Comparison of ENCODE assay signal across 8 cellular contexts in genomic region chr7:92813390-92814024, GRCh38. TPM values are rescaled to one million over a fixed set of nuclear protein-coding genes. Genes with fewer than 3 reads are reported as not detected.
A peak's percentile ranks its signal among the peaks of the same experiment; 100 is the strongest.
DNase-seq lines count a peak whose midpoint lies in the region; ATAC-seq and TF ChIP-seq lines count a peak whose summit lies in the region.

No MANE protein-coding gene starts in this region.

- peaks cover 0 to 12% (median 8%) of the 10 kb centered on the region in 8 donors for H3K9me3 Mint-ChIP-seq in CD4-positive, alpha-beta memory T cell
- H3K9me3 Mint-ChIP-seq in activated CD4-positive, alpha-beta memory T cell treated with anti-CD3 and anti-CD28 coated beads for 36 hours = peaks cover 7% of the 10 kb centered on the region

- peaks cover 44 to 69% (median 55%) of the 10 kb centered on the region in 4 donors for H3K4me1 Mint-ChIP-seq in CD4-positive, alpha-beta memory T cell
- H3K4me1 Mint-ChIP-seq in activated CD4-positive, alpha-beta memory T cell treated with anti-CD3 and anti-CD28 coated beads for 36 hours (ENCODE audit: low read depth) = peaks cover 87% of the 10 kb centered on the region

- peaks cover 54% of the 10 kb centered on the region for H3K4me1 ChIP-seq in CD4-positive, alpha-beta memory T cell (ENCODE audit: insufficient read depth, low read length)
- peaks cover 21% of the 10 kb centered on the region for H3K4me1 ChIP-seq in parathyroid adenoma

- peaks cover 9% of the 10 kb centered on the region in 2 donors for H3K36me3 Mint-ChIP-seq in CD4-positive, alpha-beta memory T cell
- peaks cover 23% of the 10 kb centered on the region for H3K36me3 Mint-ChIP-seq in activated CD4-positive, alpha-beta memory T cell treated with anti-CD3 and anti-CD28 coated beads for 36 hours

- no peaks in the 10 kb centered on the region for H3K27me3 ChIP-seq in CD4-positive, alpha-beta memory T cell (ENCODE audit: insufficient read depth, low read length)
- H3K27me3 ChIP-seq in parathyroid adenoma (ENCODE audit: control insufficient read depth, insufficient read depth, low read length) (no peaks in the 10 kb centered on the region), MG63 (no peaks in the 10 kb centered on the region)

- H2AFZ ChIP-seq in parathyroid adenoma = no peak overlapping the region

- H3K27ac Mint-ChIP-seq in CD4-positive, alpha-beta memory T cell = peak overlapping the region; percentile 9 to 82 (median 71)
- H3K27ac Mint-ChIP-seq in activated CD4-positive, alpha-beta memory T cell treated with anti-CD3 and anti-CD28 coated beads for 36 hours = peak overlapping the region; percentile 92

- no peaks in the 10 kb centered on the region for H3K27me3 Mint-ChIP-seq in CD4-positive, alpha-beta memory T cell
- H3K27me3 Mint-ChIP-seq in activated CD4-positive, alpha-beta memory T cell treated with anti-CD3 and anti-CD28 coated beads for 36 hours = no peaks in the 10 kb centered on the region

- DNase-seq in CD4-positive, alpha-beta memory T cell = peak in 3 of 5 donors; percentile 19 to 47 (median 28)
- no peak for DNase-seq in activated CD4-positive, alpha-beta memory T cell treated with anti-CD3 and anti-CD28 coated beads for 36 hours
- DNase-seq in Right ventricle myocardium superior (no peak), MG63 (no peak), cerebellar cortex (ENCODE audit: low spot score) (no peak)

- H3K4me3 Mint-ChIP-seq in CD4-positive, alpha-beta memory T cell = peak overlapping the region in 7 of 8 donors; percentile 41 to 72 (median 46)
- peak overlapping the region; percentile 9 for H3K4me3 Mint-ChIP-seq in activated CD4-positive, alpha-beta memory T cell treated with anti-CD3 and anti-CD28 coated beads for 36 hours

- peaks cover 48% of the 10 kb centered on the region for H3K79me2 ChIP-seq in parathyroid adenoma

- POLR2A ChIA-PET in CD4-positive, alpha-beta memory T cell (lab: Charles Lee; ENCODE audit: partially characterized antibody) = interaction anchor here (1.0 to 8.2 kb wide), 6 partner anchors 10 to 95 kb away, joined by 3 to 82 read pairs (median 4); partner anchors contain the start of gene CDK6
- POLR2A ChIA-PET in activated CD4-positive, alpha-beta memory T cell treated with anti-CD3 and anti-CD28 coated beads for 36 hours (lab: Charles Lee) = interaction anchor here (0.8 to 2.9 kb wide), 25 partner anchors 10 to 285 kb away, joined by 3 to 23 read pairs (median 4); partner anchors contain the start of genes CDK6, PEX1 and RBM48

- ATAC-seq in GM19452 (IDR thresholded peaks at IDR 0.05; ENCODE audit: unreplicated experiment) = peak; percentile 43
- peak; percentile 56 for ATAC-seq in HG03439 (IDR thresholded peaks at IDR 0.05; ENCODE audit: unreplicated experiment)
- no peak for ATAC-seq in Right ventricle myocardium superior (ENCODE audit: poor library complexity)

- peak overlapping the region; percentile 19 for H3K27ac ChIP-seq in CD4-positive, alpha-beta memory T cell (ENCODE audit: low read depth, low read length)
- peak overlapping the region; percentile 36 for H3K27ac ChIP-seq in parathyroid adenoma

- H3K9ac ChIP-seq in parathyroid adenoma = no peak overlapping the region

- H3K4me3 ChIP-seq in CD4-positive, alpha-beta memory T cell (ENCODE audit: low read length in 2 of 2) = no peak overlapping the region
- H3K4me3 ChIP-seq in parathyroid adenoma (ENCODE audit: low read depth, low read length) (no peak overlapping the region), MG63 (no peak overlapping the region)

- no peak overlapping the region for H3K4me2 ChIP-seq in parathyroid adenoma (ENCODE audit: low read length)

- peaks cover 0 to 5% of the 10 kb centered on the region in 2 donors for H3K9me3 ChIP-seq in CD4-positive, alpha-beta memory T cell (ENCODE audit: control insufficient read depth in 1 of 2, low read length in 2 of 2)
- no peaks in the 10 kb centered on the region for H3K9me3 ChIP-seq in parathyroid adenoma (ENCODE audit: control insufficient read depth, low read length)
- peaks cover 10% of the 10 kb centered on the region for H3K9me3 ChIP-seq in MG63

- TF ChIP-seq CTCF in parathyroid adenoma (IDR thresholded peaks at IDR 0.05) = no peak

- intact Hi-C loops in CD4-positive, alpha-beta memory T cell (cut with micrococcal nuclease) = loop anchor here (1.0 kb wide), 1 partner anchor 20 kb away; no protein-coding TSS in a partner anchor
- intact Hi-C loops in activated CD4-positive, alpha-beta memory T cell treated with anti-CD3 and anti-CD28 coated beads for 36 hours (cut with micrococcal nuclease) = loop anchor here (1.0 to 2.0 kb wide), 11 partner anchors 11 to 182 kb away; no protein-coding TSS in a partner anchor
- intact Hi-C loops in Right ventricle myocardium superior (cut with DNase I) = no loop called here

- no peaks in the 10 kb centered on the region for H3K36me3 ChIP-seq in CD4-positive, alpha-beta memory T cell (ENCODE audit: insufficient read depth, low read length)
- H3K36me3 ChIP-seq in parathyroid adenoma (ENCODE audit: control insufficient read depth, insufficient read depth, low read length) (no peaks in the 10 kb centered on the region), MG63 (peaks cover 12% of the 10 kb centered on the region)

- CTCF ChIA-PET in CD4-positive, alpha-beta memory T cell (lab: Charles Lee; ENCODE audit: partially characterized antibody) = interaction anchor here (0.6 to 13.5 kb wide), 3 partner anchors 10 to 96 kb away, joined by 3 to 122 read pairs (median 3); no protein-coding TSS in a partner anchor
- CTCF ChIA-PET in activated CD4-positive, alpha-beta memory T cell treated with anti-CD3 and anti-CD28 coated beads for 36 hours (lab: Charles Lee) = interaction anchor here (0.6 to 3.1 kb wide), 7 partner anchors 8 to 412 kb away, joined by 3 to 27 read pairs (median 3); no protein-coding TSS in a partner anchor

RNA-seq across cellular contexts. Expression of gene CDK6, which starts 22.9 kb away (rescaled TPM):
- 10 to 100 TPM; 21.2 to 23.6 TPM for total RNA-seq in CD4-positive, alpha-beta memory T cell
- 10 to 100 TPM; 18.4 to 21.0 TPM for polyA plus RNA-seq in CD4-positive, alpha-beta memory T cell
- 100 to 1,000 TPM; 131 to 132 TPM for total RNA-seq in activated CD4-positive, alpha-beta memory T cell treated with anti-CD3 and anti-CD28 coated beads for 36 hours
- 22.3 TPM for total RNA-seq in Right ventricle myocardium superior
- 30.7 and 38.1 TPM in 2 replicates for total RNA-seq in MG63 (2014; rRNA removed; shearing (Covaris generic); ENCODE audit: low replicate concordance)

Comparison
In these comparisons a context has a peak if more than half of its experiments do, and no peak if none do; other contexts are left out.
1. DNase-seq: peak in CD4-positive, alpha-beta memory T cell (3 of 5); none in activated CD4-positive, alpha-beta memory T cell treated with anti-CD3 and anti-CD28 coated beads for 36 hours (single experiment), Right ventricle myocardium superior (single experiment), MG63 (single experiment) and cerebellar cortex (single experiment).